21 cellular contexts compared by ENCODE assay signal in the genomic region with DNA sequence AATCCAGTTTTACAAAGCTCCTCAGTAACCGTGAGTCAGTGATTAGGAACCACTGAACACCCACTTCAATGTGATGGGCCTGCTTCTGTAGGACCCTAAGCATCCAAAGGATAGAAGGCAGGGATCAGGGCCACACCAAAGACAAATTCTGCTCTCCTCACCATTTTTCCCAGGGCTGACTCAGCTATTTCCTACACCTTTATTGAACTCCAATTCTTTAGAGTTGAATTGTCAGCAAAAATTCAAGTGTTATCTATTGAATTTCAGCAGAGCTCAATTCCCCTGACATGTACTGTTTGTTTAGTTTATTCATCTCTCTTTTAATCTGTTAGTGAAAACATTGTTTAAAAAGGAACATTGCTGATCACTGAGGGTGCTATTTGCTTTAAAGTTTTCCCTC.
"Had no signal": no experiment of that assay in that cellular context is flagged by ENCODE, and none has a peak within 500 bp of the region (broad histone marks: within the 10 kb centered on the region; RNA-seq: fewer than 3 reads in every experiment).

No MANE protein-coding gene starts in this region.

- DNase-seq: dorsolateral prefrontal cortex; effector CD4-positive, alpha-beta T cell; left ventricle myocardium superior; lower lobe of right lung; naive thymus-derived CD8-positive, alpha-beta T cell; nephron progenitor cell; ovary; posterior cingulate gyrus; psoas muscle; right cardiac atrium; spleen; stimulated activated CD4-positive, alpha-beta T cell treated with anti-CD3 and anti-CD28 coated beads, Interleukin-4, amount 100 ng/mL, for 4 hours; stimulated activated naive CD8-positive, alpha-beta T cell treated with anti-CD3 and anti-CD28 coated beads, Interleukin-15, Interleukin-2, amounts not matched to agents 100 U/mL and 50 U/mL, for 24 hours; substantia nigra; testis; tibial artery had no signal

- H3K4me3 ChIP-seq: dorsolateral prefrontal cortex, lower lobe of right lung, ovary, psoas muscle, skin epidermis, spleen, testis, tibial artery had no signal

- ATAC-seq: left ventricle myocardium superior; lower lobe of right lung; naive thymus-derived CD8-positive, alpha-beta T cell; psoas muscle; right cardiac atrium; stimulated activated memory B cell treated with anti-CD40 and anti-IgM and Interleukin-4, amounts not matched to agents 10 μg/mL and 1 μg/mL and 100 μg/mL, for 72 hours; stimulated activated naive CD8-positive, alpha-beta T cell treated with anti-CD3 and anti-CD28 coated beads, Interleukin-15, Interleukin-2, amounts not matched to agents 100 U/mL and 50 U/mL, for 24 hours had no signal

- H3K27ac ChIP-seq: dorsolateral prefrontal cortex, lower lobe of right lung, ovary, psoas muscle, skin epidermis, spleen, testis, tibial artery had no signal

- FAIRE-seq: colon, frontal cortex, keratinocyte had no signal

- H3K9me3 ChIP-seq: lower lobe of right lung, ovary, psoas muscle, spleen, testis, tibial artery had no signal

- H3K4me1 ChIP-seq: psoas muscle, spleen, testis, tibial artery had no signal

- H3K27me3 ChIP-seq: ovary, spleen, testis, tibial artery had no signal

- H3K36me3 ChIP-seq: lower lobe of right lung, ovary, spleen, tibial artery had no signal
